ENCODE assay signal across 1 cellular context in genomic region chr9:15306757-15307522, GRCh38.
TF ChIP-seq lines count a peak whose summit lies in the region.

TSS of gene TTC39B (minus strand) at chr9:15307216. CDS start at chr9:15307125, 91 bp downstream.

TF ChIP-seq in HepG2, 621 proteins besides CTCF, POLR2A, EP300 and RAD21 (continued from another document and continues in another):
- TF ChIP-seq PATZ1 (CRISPR knock-in tag; IDR thresholded peaks at IDR 0.05) (no peak; the same call in 1 of the 2 replicates), ZNF343 (CRISPR knock-in tag; IDR thresholded peaks at IDR 0.05) (peak; percentile 30; the same call in 1 of the 2 replicates), ZBTB43 (CRISPR knock-in tag; conservative IDR thresholded peaks at IDR 0.05) (peak; percentile 9; the same call in 1 of the 2 replicates), RBFOX2 (IDR thresholded peaks at IDR 0.05; ENCODE audit: low read depth, low read length) (peak; percentile 90), ZSCAN9 (CRISPR knock-in tag; IDR thresholded peaks at IDR 0.05; ENCODE audit: borderline replicate concordance) (no peak), ZNF124 (CRISPR knock-in tag; IDR thresholded peaks at IDR 0.05) (0 out of 2 replicates have a peak, but pooled peaks have one; percentile 39), PRDM15 (CRISPR knock-in tag; IDR thresholded peaks at IDR 0.05) (peak; percentile 52; the same call in 1 of the 2 replicates), ZNF564 (CRISPR knock-in tag; IDR thresholded peaks at IDR 0.05) (peak; percentile 78), SMYD3 (CRISPR knock-in tag; IDR thresholded peaks at IDR 0.05) (no peak), ZNF292 (CRISPR knock-in tag; IDR thresholded peaks at IDR 0.05; ENCODE audit: borderline replicate concordance, low read depth) (peak; percentile 29; the same call in 1 of the 2 replicates), E2F1 (CRISPR knock-in tag; IDR thresholded peaks at IDR 0.05) (peak; percentile 57; the same call in 1 of the 2 replicates), MAFF (IDR thresholded peaks at IDR 0.05; ENCODE audit: low read depth, low read length) (no peak), ZFP90 (CRISPR knock-in tag; IDR thresholded peaks at IDR 0.05; ENCODE audit: borderline replicate concordance) (0 out of 2 replicates have a peak, but pooled peaks have one; percentile 13), HMGXB4 (CRISPR knock-in tag; IDR thresholded peaks at IDR 0.05; ENCODE audit: borderline replicate concordance in 1 of 2, low read depth in 1 of 2) (peak; percentile 25 to 68; a peak in 1 of 4 replicates), CHCHD3 (CRISPR knock-in tag; IDR thresholded peaks at IDR 0.05) (no peak), ZSCAN12 (CRISPR knock-in tag; IDR thresholded peaks at IDR 0.05) (0 out of 2 replicates have a peak, but pooled peaks have one; percentile 1), PITX1 (CRISPR knock-in tag; IDR thresholded peaks at IDR 0.05) (peak; percentile 56; the same call in 1 of the 2 replicates), CREB3 (CRISPR knock-in tag; IDR thresholded peaks at IDR 0.05) (0 out of 2 replicates have a peak, but pooled peaks have one; percentile 49), ZFAT (CRISPR knock-in tag; conservative IDR thresholded peaks at IDR 0.05) (0 out of 2 replicates have a peak, but pooled peaks have one; percentile 65), SMC3 (IDR thresholded peaks at IDR 0.05; ENCODE audit: low read length) (no peak), GABPA (IDR thresholded peaks at IDR 0.05; ENCODE audit: low read depth, low read length) (no peak), GABPA (CRISPR knock-in tag; IDR thresholded peaks at IDR 0.05; ENCODE audit: low read depth) (peak; percentile 48; the same call in 1 of the 2 replicates), KDM3A (CRISPR knock-in tag; IDR thresholded peaks at IDR 0.05; ENCODE audit: low read depth) (0 out of 2 replicates have a peak, but pooled peaks have one; percentile 31), U2AF2 (IDR thresholded peaks at IDR 0.05; ENCODE audit: low read depth, low read length) (0 out of 2 replicates have a peak, but pooled peaks have one; percentile 40), KLF9 (CRISPR knock-in tag; IDR thresholded peaks at IDR 0.05; ENCODE audit: low read depth) (no peak), SNAPC2 (CRISPR knock-in tag; IDR thresholded peaks at IDR 0.05) (0 out of 2 replicates have a peak, but pooled peaks have one; percentile 44), ZNF577 (CRISPR knock-in tag; IDR thresholded peaks at IDR 0.05; ENCODE audit: borderline replicate concordance, low read depth) (no peak), NKX3-1 (CRISPR knock-in tag; IDR thresholded peaks at IDR 0.05) (peak; percentile 51), CHD4 (IDR thresholded peaks at IDR 0.05; ENCODE audit: borderline replicate concordance, low read length) (no peak), THYN1 (CRISPR knock-in tag; IDR thresholded peaks at IDR 0.05; ENCODE audit: borderline replicate concordance, low read depth) (0 out of 2 replicates have a peak, but pooled peaks have one; percentile 30), AKNA (CRISPR knock-in tag; IDR thresholded peaks at IDR 0.05; ENCODE audit: borderline replicate concordance) (no peak), ZNF296 (CRISPR knock-in tag; conservative IDR thresholded peaks at IDR 0.05) (0 out of 2 replicates have a peak, but pooled peaks have one; percentile 65), CEBPB (IDR thresholded peaks at IDR 0.05; ENCODE audit: borderline replicate concordance, low read depth, low read length) (no peak), SUZ12 (IDR thresholded peaks at IDR 0.05; ENCODE audit: low read depth, low read length) (no peak), ERF (CRISPR knock-in tag; IDR thresholded peaks at IDR 0.05) (peak; percentile 43; the same call in 1 of the 2 replicates), ZNF589 (CRISPR knock-in tag; conservative IDR thresholded peaks at IDR 0.05) (0 out of 2 replicates have a peak, but pooled peaks have one; percentile 40), HDAC2 (CRISPR knock-in tag; IDR thresholded peaks at IDR 0.05) (no peak), ZNF709 (CRISPR knock-in tag; IDR thresholded peaks at IDR 0.05) (peak; percentile 82), XBP1 (CRISPR knock-in tag; IDR thresholded peaks at IDR 0.05) (0 out of 2 replicates have a peak, but pooled peaks have one; percentile 52), ZBTB10 (CRISPR knock-in tag; IDR thresholded peaks at IDR 0.05; ENCODE audit: borderline replicate concordance) (no peak), ZNF891 (CRISPR knock-in tag; IDR thresholded peaks at IDR 0.05) (0 out of 2 replicates have a peak, but pooled peaks have one; percentile 14), REPIN1 (CRISPR knock-in tag; IDR thresholded peaks at IDR 0.05; ENCODE audit: borderline replicate concordance, low read depth) (peak; percentile 16; the same call in 1 of the 2 replicates), SATB2 (CRISPR knock-in tag; IDR thresholded peaks at IDR 0.05) (0 out of 2 replicates have a peak, but pooled peaks have one; percentile 88)
